1 cellular context compared by ENCODE assay signal in genomic region chr5:38426493-38426892, GRCh38.
TF ChIP-seq lines count a peak whose summit lies in the region.

No MANE protein-coding gene starts in this region.

TF ChIP-seq in H1, 55 proteins besides CTCF, POLR2A, EP300 and RAD21:
- TF ChIP-seq PHF8 (conservative IDR thresholded peaks at IDR 0.05; ENCODE audit: low read depth, low read length) (no peak), NANOG (IDR thresholded peaks at IDR 0.05; ENCODE audit: insufficient read depth, low read depth, low read length, poor library complexity, severe bottlenecking) (no peak), JUND (IDR thresholded peaks at IDR 0.05; ENCODE audit: low read length) (no peak), RFX5 (IDR thresholded peaks at IDR 0.05; ENCODE audit: borderline replicate concordance, low read depth, low read length) (no peak), CTBP2 (IDR thresholded peaks at IDR 0.05; ENCODE audit: borderline replicate concordance, insufficient read depth, insufficient read length, low read length) (no peak), GTF2F1 (IDR thresholded peaks at IDR 0.05; ENCODE audit: borderline replicate concordance, low read depth, low read length) (no peak), KDM5A (IDR thresholded peaks at IDR 0.05; ENCODE audit: low read length) (no peak), ZNF274 (IDR thresholded peaks at IDR 0.05; ENCODE audit: borderline replicate concordance, extremely low read depth, low read length) (no peak), SUZ12 (IDR thresholded peaks at IDR 0.05; ENCODE audit: low read length) (no peak), CREB1 (IDR thresholded peaks at IDR 0.05) (no peak), ASH2L (IDR thresholded peaks at IDR 0.05; ENCODE audit: low read length) (no peak)
- TF ChIP-seq, protein P1, sequence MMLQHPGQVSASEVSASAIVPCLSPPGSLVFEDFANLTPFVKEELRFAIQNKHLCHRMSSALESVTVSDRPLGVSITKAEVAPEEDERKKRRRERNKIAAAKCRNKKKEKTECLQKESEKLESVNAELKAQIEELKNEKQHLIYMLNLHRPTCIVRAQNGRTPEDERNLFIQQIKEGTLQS (IDR thresholded peaks at IDR 0.05; ENCODE audit: insufficient read depth, low read depth, low read length) = no peak
